Comparison of ENCODE assay signal across 13 cellular contexts in the genomic region with DNA sequence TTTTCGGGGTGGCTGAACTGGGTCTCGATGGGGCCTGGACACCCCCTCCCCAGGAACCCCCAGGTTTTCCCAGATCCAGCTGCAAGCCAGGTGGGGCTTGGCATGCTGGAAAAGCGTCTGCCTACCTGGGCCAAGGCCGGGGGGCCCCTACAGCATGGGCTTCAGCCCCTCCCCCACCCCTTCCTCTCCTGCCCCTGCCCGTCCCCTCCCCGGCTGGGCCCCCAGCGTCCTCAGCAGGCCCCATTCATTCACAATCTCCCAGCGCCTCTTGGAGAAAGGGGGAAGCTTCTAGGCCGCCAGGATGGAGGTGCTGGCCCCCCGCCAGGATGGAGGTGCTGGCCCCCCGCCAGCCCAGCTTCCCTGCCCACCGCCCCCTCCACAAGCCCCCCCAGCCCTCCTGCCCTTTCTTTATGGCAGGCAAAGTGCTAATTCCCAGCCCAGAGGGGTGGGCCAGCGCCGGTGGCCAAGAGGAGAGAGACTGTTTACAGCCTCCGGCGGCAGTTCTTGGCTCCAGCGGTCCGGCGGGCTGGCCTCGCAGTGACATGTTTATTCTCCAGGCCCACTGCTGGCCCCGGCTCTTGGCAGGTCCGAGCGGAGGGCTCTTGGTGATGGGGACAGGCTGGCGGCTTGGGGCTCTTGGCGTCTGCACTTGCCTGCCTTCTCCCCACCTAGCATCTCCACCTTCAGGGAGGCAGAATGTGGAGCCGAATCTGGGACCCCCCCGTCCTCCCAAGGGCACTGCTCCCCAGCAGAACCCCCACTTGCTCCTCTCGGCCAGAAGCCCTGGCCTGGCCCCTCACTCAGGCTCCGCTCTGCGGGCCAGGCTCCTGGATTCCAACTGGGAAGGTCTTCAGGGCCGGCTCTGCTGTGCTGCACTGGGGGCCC.
DNase-seq lines count a peak whose midpoint lies in the region; ATAC-seq, FAIRE-seq and TF ChIP-seq lines count a peak whose summit lies in the region.
"Had no signal": no experiment of that assay in that cellular context is flagged by ENCODE, and none has a peak within 500 bp of the region (broad histone marks: within the 10 kb centered on the region; RNA-seq: fewer than 3 reads in every experiment).

No MANE protein-coding gene starts in this region.

- no peak for TF ChIP-seq CTCF in gastroesophageal sphincter (IDR thresholded peaks at IDR 0.05)

- H3K4me3 ChIP-seq in gastroesophageal sphincter (peak overlapping the region in 1 of 2 donors; percentile 28), aorta (ENCODE audit: low read length in 2 of 2) (no peak overlapping the region)

- H3K27me3 ChIP-seq in gastroesophageal sphincter (no peaks in the 10 kb centered on the region), aorta (ENCODE audit: control insufficient read depth in 1 of 2, insufficient read depth in 2 of 2, low read length in 1 of 2) (no peaks in the 10 kb centered on the region)

- intact Hi-C loops in aorta (cut with DNase I) = no loop called here

- FAIRE-seq in H54 (lab: Jason Lieb, UNC) = no peak

- no peak for TF ChIP-seq EP300 in gastroesophageal sphincter (IDR thresholded peaks at IDR 0.05)

- peak; percentile 34 for DNase-seq in NCI-H82 (lab: John Stamatoyannopoulos, UW)
- no peak for DNase-seq in NCI-H82 treated with DMSO at 0.1 percent for 48 hours (lab: John Stamatoyannopoulos, UW; ENCODE audit: unreplicated experiment)
- DNase-seq in mucosa of gallbladder (ENCODE audit: low spot score) = peak; percentile 65
- DNase-seq in aorta = peak; percentile 86 to 89
- DNase-seq in cortex of kidney (lab: John Stamatoyannopoulos, UW) = no peak
- DNase-seq in H54 (ENCODE audit: insufficient read length, low spot score) = no peak
- DNase-seq in activated naive CD4-positive, alpha-beta T cell treated with anti-CD3 and anti-CD28 coated beads, Interleukin-2, amount 50 U/mL, for 16 hours = no peak
- DNase-seq: ACHN; activated T-cell treated with anti-CD3 and anti-CD28 coated beads, Interleukin-2, amount 50 U/mL, for 24 hours; naive B cell; NCI-H1694 treated with DMSO at 0.1 percent for 48 hours had no signal

- H3K9me3 ChIP-seq in gastroesophageal sphincter (no peaks in the 10 kb centered on the region), aorta (ENCODE audit: control insufficient read depth, low read length) (no peaks in the 10 kb centered on the region)

- H3K27ac ChIP-seq in gastroesophageal sphincter (peak overlapping the region; percentile 40 to 79 (median 74)), aorta (ENCODE audit: low read depth in 1 of 2, low read length in 2 of 2) (peak overlapping the region in 1 of 2 donors; percentile 8)
- H3K27ac ChIP-seq: epithelial cell of prostate had no signal

- WGBS in gastroesophageal sphincter (ENCODE audit: low coverage in 1 of 2), 2 donors = 0% methylated on average over 2 of the region's 31 CpGs; no CpG with 5 or more reads in 1 of the 2 donors
- WGBS in aorta, 2 donors = 1 to 5% methylated on average over 27 to 31 of the region's 31 CpGs

- H3K36me3 ChIP-seq in gastroesophageal sphincter = no peaks in the 10 kb centered on the region
- no peaks in the 10 kb centered on the region for H3K36me3 ChIP-seq in aorta (ENCODE audit: control insufficient read depth in 1 of 2, insufficient read depth in 2 of 2, low read length in 1 of 2)

- TF ChIP-seq POLR2A in gastroesophageal sphincter (IDR thresholded peaks at IDR 0.05) (no peak), H54 (IDR thresholded peaks at IDR 0.05; ENCODE audit: low read depth, low read length) (no peak)

- peaks cover 14 to 100% (median 39%) of the 10 kb centered on the region in 3 donors for H3K4me1 ChIP-seq in gastroesophageal sphincter
- H3K4me1 ChIP-seq in aorta (ENCODE audit: control insufficient read depth in 1 of 2, insufficient read depth in 2 of 2, low read length in 2 of 2) = peaks cover 0 to 4% of the 10 kb centered on the region in 2 donors

- ATAC-seq in gastroesophageal sphincter = peak; percentile 78
- ATAC-seq in aorta (ENCODE audit: low FRiP score) = peak; percentile 68

Comparison
In these comparisons a context has a peak if more than half of its experiments do, and no peak if none do; other contexts are left out.
1. DNase-seq: peak in NCI-H82 (single experiment), mucosa of gallbladder (single experiment) and aorta (2 of 2); none in NCI-H82 treated with DMSO at 0.1 percent for 48 hours (single experiment), cortex of kidney (single experiment), H54 (single experiment) and activated naive CD4-positive, alpha-beta T cell treated with anti-CD3 and anti-CD28 coated beads, Interleukin-2, amount 50 U/mL, for 16 hours (single experiment).